ENCODE assay signal across 1 cellular context in genomic region chr10:80468002-80468401, GRCh38.
TF ChIP-seq lines count a peak whose summit lies in the region.

No MANE protein-coding gene starts in this region.

TF ChIP-seq in K562, 482 proteins besides CTCF, POLR2A, EP300 and RAD21 (continued from another document):
- TF ChIP-seq, protein P1, sequence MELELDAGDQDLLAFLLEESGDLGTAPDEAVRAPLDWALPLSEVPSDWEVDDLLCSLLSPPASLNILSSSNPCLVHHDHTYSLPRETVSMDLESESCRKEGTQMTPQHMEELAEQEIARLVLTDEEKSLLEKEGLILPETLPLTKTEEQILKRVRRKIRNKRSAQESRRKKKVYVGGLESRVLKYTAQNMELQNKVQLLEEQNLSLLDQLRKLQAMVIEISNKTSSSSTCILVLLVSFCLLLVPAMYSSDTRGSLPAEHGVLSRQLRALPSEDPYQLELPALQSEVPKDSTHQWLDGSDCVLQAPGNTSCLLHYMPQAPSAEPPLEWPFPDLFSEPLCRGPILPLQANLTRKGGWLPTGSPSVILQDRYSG (tag; conservative IDR thresholded peaks at IDR 0.05; ENCODE audit: low read depth) = no peak
- 0 out of 2 replicates have a peak, but pooled peaks have one; percentile 42 for TF ChIP-seq SPI1 (IDR thresholded peaks at IDR 0.05; ENCODE audit: borderline replicate concordance, low read depth, low read length)
